ENCODE assay signal across 8 cellular contexts in the genomic region with DNA sequence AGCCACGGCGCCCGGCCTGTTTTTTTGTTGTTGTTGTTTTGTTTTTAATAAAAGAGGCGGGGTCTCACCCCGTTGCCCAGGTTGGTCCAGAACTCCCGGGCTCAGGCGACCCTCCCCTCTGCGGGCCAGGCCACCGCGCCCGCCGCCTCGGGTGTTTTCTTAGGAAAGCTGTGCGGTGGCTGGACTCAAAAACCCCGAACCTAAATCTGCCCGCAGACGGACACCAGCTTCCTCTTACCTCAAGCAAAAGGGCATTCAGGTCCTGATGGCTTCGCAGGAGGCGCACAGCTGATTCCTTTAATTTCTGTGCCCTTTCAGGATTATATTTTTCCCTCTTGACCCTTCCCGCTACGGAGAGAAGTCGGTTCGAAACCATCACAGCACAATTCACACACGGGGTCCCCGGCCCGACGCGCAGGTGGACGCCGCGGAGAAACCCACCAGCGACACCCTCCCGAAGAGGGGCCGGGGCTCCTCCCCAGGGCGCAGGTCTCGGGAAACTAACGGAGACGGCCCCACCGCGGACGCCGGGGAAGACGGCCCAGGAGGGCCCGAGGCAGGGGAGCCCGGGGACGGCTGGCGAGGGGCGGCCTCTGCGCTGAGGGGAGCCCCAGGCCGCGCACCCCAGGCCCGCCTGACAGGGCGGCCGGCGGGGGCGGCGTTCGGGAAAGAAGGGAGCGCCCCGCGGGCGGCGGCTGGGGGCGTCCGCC. TPM values are rescaled to one million over a fixed set of nuclear protein-coding genes. Genes with fewer than 3 reads are reported as not detected.
A peak's percentile ranks its signal among the peaks of the same experiment; 100 is the strongest.
DNase-seq lines count a peak whose midpoint lies in the region; ATAC-seq lines count a peak whose summit lies in the region.

No MANE protein-coding gene starts in this region.

- peak overlapping the region; percentile 93 for H3K4me3 Mint-ChIP-seq in activated CD8-positive, alpha-beta memory T cell treated with anti-CD3 and anti-CD28 coated beads, Interleukin-2, amount 10 ng/mL, durations not matched to agents 7 days and 5 days

- H3K36me3 Mint-ChIP-seq in activated CD8-positive, alpha-beta memory T cell treated with anti-CD3 and anti-CD28 coated beads, Interleukin-2, amount 10 ng/mL, durations not matched to agents 7 days and 5 days: peaks cover 15% of the 10 kb centered on the region

- H3K27me3 ChIP-seq in iPS-15b (ENCODE audit: control insufficient read depth, insufficient read depth, low read length) (no peaks in the 10 kb centered on the region), subcutaneous abdominal adipose tissue (ENCODE audit: control insufficient read depth in 5 of 5, insufficient read depth in 4 of 5, low read length in 5 of 5) (no peaks in the 10 kb centered on the region)

- peaks cover 34% of the 10 kb centered on the region for H3K4me1 Mint-ChIP-seq in activated CD8-positive, alpha-beta memory T cell treated with anti-CD3 and anti-CD28 coated beads, Interleukin-2, amount 10 ng/mL, durations not matched to agents 7 days and 5 days

- H3K4me3 ChIP-seq in iPS-15b (ENCODE audit: low read depth, low read length) (peak overlapping the region; percentile 72), subcutaneous abdominal adipose tissue (ENCODE audit: low read depth in 1 of 5, low read length in 5 of 5) (peak overlapping the region in 4 of 5 donors; percentile 33 to 83 (median 78))

- no peaks in the 10 kb centered on the region for H3K4me1 ChIP-seq in iPS-15b (ENCODE audit: control insufficient read depth, insufficient read depth, low read length)
- H3K4me1 ChIP-seq in subcutaneous abdominal adipose tissue (ENCODE audit: control insufficient read depth in 5 of 5, insufficient read depth in 5 of 5, low read length in 5 of 5): peaks cover 0 to 15% (median 12%) of the 10 kb centered on the region in 5 donors

- H3K36me3 ChIP-seq in iPS-15b (ENCODE audit: control insufficient read depth, insufficient read depth, low read length) (peaks cover 13% of the 10 kb centered on the region), subcutaneous abdominal adipose tissue (ENCODE audit: control insufficient read depth in 5 of 5, insufficient read depth in 5 of 5, low read length in 5 of 5) (no peaks in the 10 kb centered on the region)

- ATAC-seq in GM19438 (IDR thresholded peaks at IDR 0.05; ENCODE audit: low read depth, unreplicated experiment) (peak; percentile 25), HG03558 (IDR thresholded peaks at IDR 0.05; ENCODE audit: extremely low read depth, unreplicated experiment) (peak; percentile 9), GM19463 (IDR thresholded peaks at IDR 0.05; ENCODE audit: unreplicated experiment) (no peak)
- ATAC-seq in activated CD8-positive, alpha-beta memory T cell treated with anti-CD3 and anti-CD28 coated beads, Interleukin-2, amount 10 ng/mL, durations not matched to agents 7 days and 5 days: peak; percentile 43

- peak; percentile 17 for DNase-seq in Caki2 (ENCODE audit: low read depth)
- no peak for DNase-seq in activated CD8-positive, alpha-beta memory T cell treated with anti-CD3 and anti-CD28 coated beads, Interleukin-2, amount 10 ng/mL, durations not matched to agents 7 days and 5 days
- DNase-seq in posterior vena cava (ENCODE audit: low spot score): no peak

- peak overlapping the region; percentile 78 for H3K27ac Mint-ChIP-seq in activated CD8-positive, alpha-beta memory T cell treated with anti-CD3 and anti-CD28 coated beads, Interleukin-2, amount 10 ng/mL, durations not matched to agents 7 days and 5 days

- H3K9me3 Mint-ChIP-seq in activated CD8-positive, alpha-beta memory T cell treated with anti-CD3 and anti-CD28 coated beads, Interleukin-2, amount 10 ng/mL, durations not matched to agents 7 days and 5 days (ENCODE audit: low read depth): no peaks in the 10 kb centered on the region

- no peaks in the 10 kb centered on the region for H3K9me3 ChIP-seq in iPS-15b (ENCODE audit: control insufficient read depth, insufficient read depth, low read length)
- no peaks in the 10 kb centered on the region for H3K9me3 ChIP-seq in subcutaneous abdominal adipose tissue (ENCODE audit: control insufficient read depth in 5 of 5, low read length in 5 of 5)

- CTCF ChIA-PET in activated CD8-positive, alpha-beta memory T cell treated with anti-CD3 and anti-CD28 coated beads, Interleukin-2, amount 10 ng/mL, durations not matched to agents 7 days and 5 days (lab: Charles Lee): interaction anchor here (1.4 to 4.2 kb wide), 2 partner anchors 45 to 110 kb away, joined by 4 to 26 read pairs; no protein-coding TSS in a partner anchor

- H3K9ac ChIP-seq in iPS-15b (ENCODE audit: low read depth, low read length) (peak overlapping the region; percentile 24), subcutaneous abdominal adipose tissue (ENCODE audit: low read length in 5 of 5) (peak overlapping the region in 3 of 5 donors; percentile 39 to 59 (median 47))

- no peaks in the 10 kb centered on the region for H3K27me3 Mint-ChIP-seq in activated CD8-positive, alpha-beta memory T cell treated with anti-CD3 and anti-CD28 coated beads, Interleukin-2, amount 10 ng/mL, durations not matched to agents 7 days and 5 days

- intact Hi-C loops in posterior vena cava (cut with DNase I): no loop called here

- no peak overlapping the region for H3K27ac ChIP-seq in subcutaneous abdominal adipose tissue (ENCODE audit: low read depth, low read length)

- in situ Hi-C loops in Caki2 (cut with HindIII; ENCODE audit: low pct_unique_long_range_greater_than_20kb, low sequenced_read_pairs): no loop called here

RNA-seq across cellular contexts. Expression of gene FANCA, which starts 0.7 kb away (rescaled TPM):
- 33.5 and 36.8 TPM in 2 replicates for total RNA-seq in Caki2 (2014; rRNA removed; shearing (Covaris generic); ENCODE audit: low replicate concordance)
- total RNA-seq in activated CD8-positive, alpha-beta memory T cell treated with anti-CD3 and anti-CD28 coated beads, Interleukin-2, amount 10 ng/mL, durations not matched to agents 7 days and 5 days: 100 to 1,000 TPM; 135 to 202 TPM
- total RNA-seq in posterior vena cava: 1 to 10 TPM; 3.0 to 5.0 TPM

RNA-seq across cellular contexts. Expression of gene SPIRE2, which starts 12.5 kb away (rescaled TPM):
- 6.0 and 13.1 TPM in 2 replicates for total RNA-seq in Caki2 (2014; rRNA removed; shearing (Covaris generic); ENCODE audit: low replicate concordance)
- under 1 TPM; 0.44 to 0.80 TPM for total RNA-seq in activated CD8-positive, alpha-beta memory T cell treated with anti-CD3 and anti-CD28 coated beads, Interleukin-2, amount 10 ng/mL, durations not matched to agents 7 days and 5 days
- 1 to 10 TPM in 1 of 2 donors, under 1 TPM in 1; 0.33 to 1.0 TPM for total RNA-seq in posterior vena cava

RNA-seq across cellular contexts. Expression of gene TCF25, which starts 57.6 kb away (rescaled TPM):
- 141 and 237 TPM in 2 replicates for total RNA-seq in Caki2 (2014; rRNA removed; shearing (Covaris generic); ENCODE audit: low replicate concordance)
- 100 to 1,000 TPM; 181 to 216 TPM for total RNA-seq in activated CD8-positive, alpha-beta memory T cell treated with anti-CD3 and anti-CD28 coated beads, Interleukin-2, amount 10 ng/mL, durations not matched to agents 7 days and 5 days
- 100 to 1,000 TPM; 127 to 158 TPM for total RNA-seq in posterior vena cava
